In the genomic region with DNA sequence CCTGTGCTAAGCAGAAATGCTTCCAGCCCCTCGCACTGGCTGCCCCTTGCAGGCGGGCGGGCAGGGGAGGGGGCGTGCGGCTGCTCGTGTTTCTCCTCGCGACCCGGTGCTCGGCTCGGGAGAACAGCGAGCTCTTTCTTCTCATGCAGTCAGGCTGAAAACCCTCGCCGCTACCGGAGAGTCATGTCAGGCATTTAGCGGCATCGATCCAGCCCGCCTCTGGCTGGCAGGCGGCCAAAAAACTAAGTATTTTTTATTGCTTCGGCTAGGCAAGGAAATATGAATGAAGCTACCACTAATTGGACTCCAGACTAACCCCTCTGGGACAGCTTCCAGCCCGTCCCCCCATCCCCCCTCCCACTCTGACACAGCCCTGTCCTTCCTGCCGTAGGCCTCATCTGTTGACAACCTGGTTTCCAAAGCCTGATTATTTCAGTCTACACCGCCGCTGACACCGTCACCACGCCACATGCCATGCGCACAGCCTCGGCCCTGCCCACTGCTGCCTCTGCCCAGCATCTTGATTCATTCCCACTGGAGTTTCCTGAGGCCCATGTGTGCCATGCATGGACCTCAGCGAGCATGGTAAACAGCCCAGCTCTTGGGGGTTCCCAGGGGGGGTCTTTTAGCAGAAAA, we compare ENCODE assay signal across 8 cellular contexts. TPM values are rescaled to one million over a fixed set of nuclear protein-coding genes. Genes with fewer than 3 reads are reported as not detected.
DNase-seq lines count a peak whose midpoint lies in the region; ATAC-seq and TF ChIP-seq lines count a peak whose summit lies in the region.

No MANE protein-coding gene starts in this region.

- no peaks in the 10 kb centered on the region for H3K27me3 Mint-ChIP-seq in progenitor cell of endocrine pancreas

- peak; percentile 51 to 77 for ATAC-seq in gastrocnemius medialis
- ATAC-seq in GM19324 (IDR thresholded peaks at IDR 0.05; ENCODE audit: low FRiP score, unreplicated experiment): no peak
- ATAC-seq in HG03175 (IDR thresholded peaks at IDR 0.05; ENCODE audit: unreplicated experiment): no peak
- no peak for ATAC-seq in GM18519 (IDR thresholded peaks at IDR 0.05; ENCODE audit: low FRiP score, unreplicated experiment)

- H3K27ac ChIP-seq in SK-N-MC (peak overlapping the region; percentile 45; the same call in 1 of the 2 replicates), gastrocnemius medialis (peak overlapping the region in 2 of 4 donors; percentile 18 to 66)

- H3K36me3 Mint-ChIP-seq in progenitor cell of endocrine pancreas (ENCODE audit: insufficient read depth): peaks cover 35% of the 10 kb centered on the region

- peaks cover 75% of the 10 kb centered on the region for H3K36me3 ChIP-seq in SK-N-MC (ENCODE audit: insufficient read depth, low read length)
- H3K36me3 ChIP-seq in gastrocnemius medialis: peaks cover 0 to 26% of the 10 kb centered on the region in 2 donors

- H3K9me3 ChIP-seq in SK-N-MC (ENCODE audit: low read depth, low read length) (no peaks in the 10 kb centered on the region), gastrocnemius medialis (no peaks in the 10 kb centered on the region)

- H3K4me3 Mint-ChIP-seq in progenitor cell of endocrine pancreas (ENCODE audit: low read depth): no peak overlapping the region

- TF ChIP-seq CTCF in gastrocnemius medialis (IDR thresholded peaks at IDR 0.05 in 4 of 5, conservative IDR thresholded peaks at IDR 0.05 in 1 of 5): no peak
- no peak for TF ChIP-seq CTCF in progenitor cell of endocrine pancreas (IDR thresholded peaks at IDR 0.05; ENCODE audit: unreplicated experiment)

- no peak for TF ChIP-seq POLR2A in gastrocnemius medialis (IDR thresholded peaks at IDR 0.05)

- no peak overlapping the region for H3K9ac ChIP-seq in SK-N-MC (ENCODE audit: insufficient read length)

- in situ Hi-C loops in gastrocnemius medialis (cut with MboI; ENCODE audit: low sequenced_read_pairs in 4 of 4): no loop called here

- no peak overlapping the region for H3K27ac Mint-ChIP-seq in progenitor cell of endocrine pancreas

- intact Hi-C loops in cardiac septum (cut with DNase I): no loop called here
- intact Hi-C loops in gastrocnemius medialis (cut with DNase I; ENCODE audit: low total_unique reads): no loop called here

- no peaks in the 10 kb centered on the region for H3K27me3 ChIP-seq in gastrocnemius medialis

- peaks cover 17% of the 10 kb centered on the region in 2 donors for H3K4me1 ChIP-seq in gastrocnemius medialis

- H3K9me3 Mint-ChIP-seq in progenitor cell of endocrine pancreas (ENCODE audit: low read depth): no peaks in the 10 kb centered on the region

- H3K4me3 ChIP-seq in SK-N-MC (peak overlapping the region; percentile 73), gastrocnemius medialis (peak overlapping the region; percentile 23 to 39 (median 30))

- DNase-seq in HuH-7 (ENCODE audit: low spot score) (peak; percentile 61), SK-N-MC (ENCODE audit: low read depth, low spot score) (peak; percentile 71), cardiac septum (ENCODE audit: low spot score) (peak; percentile 82), gastrocnemius medialis (peak; percentile 13 to 32), progenitor cell of endocrine pancreas (ENCODE audit: low spot score, unreplicated experiment) (no peak)

- no peaks in the 10 kb centered on the region for H3K4me1 Mint-ChIP-seq in progenitor cell of endocrine pancreas (ENCODE audit: low read depth)

RNA-seq across cellular contexts. Expression of a gene that starts 35.3 kb away (rescaled TPM):
- 32.6 TPM for total RNA-seq in cardiac septum
- 10 to 100 TPM in 2 of 4 donors, 1 to 10 TPM in 2; 4.6 to 35.3 (median 13.3) TPM for total RNA-seq in gastrocnemius medialis
- 113 and 124 TPM in 2 replicates for total RNA-seq in progenitor cell of endocrine pancreas

Comparison
In these comparisons a context has a peak if more than half of its experiments do, and no peak if none do; other contexts are left out.
1. ATAC-seq: peak in gastrocnemius medialis (2 of 2); none in GM19324 (single experiment), HG03175 (single experiment) and GM18519 (single experiment).